ENCODE assay signal across 8 cellular contexts in the genomic region with DNA sequence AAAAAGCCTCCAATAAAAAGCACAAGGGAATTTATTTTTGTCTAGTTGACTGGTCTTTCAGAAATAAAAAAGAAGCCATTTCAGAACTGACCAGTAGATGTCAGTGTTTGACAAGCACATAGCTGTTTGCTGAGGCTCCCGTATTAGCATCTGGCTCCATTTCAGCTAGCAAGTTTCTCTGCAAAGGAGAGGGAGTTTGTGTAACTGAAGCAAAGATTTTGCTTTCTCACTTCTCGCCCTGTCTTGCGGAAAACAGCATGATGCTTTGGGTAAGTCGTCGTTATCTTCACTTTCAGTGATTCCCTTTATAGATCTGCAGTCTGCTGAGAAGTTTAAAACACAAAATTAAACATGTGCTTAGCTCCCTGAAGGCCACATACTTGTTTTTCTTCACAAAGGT.
DNase-seq lines count a peak whose midpoint lies in the region; ATAC-seq and TF ChIP-seq lines count a peak whose summit lies in the region.

No MANE protein-coding gene starts in this region.

- intact Hi-C loops in activated T-helper 1 cell treated with anti-CD3 and anti-CD28 coated beads, Interleukin-12 subunit alpha, Interleukin-12 subunit beta, Interleukin-2, Interleukin-4 antibody, amounts not matched to agents 30 ng/mL and 10 ng/mL and 1 ng/mL, durations not matched to agents 14 hours and 24 hours and 36 hours (cut with micrococcal nuclease) = loop anchor here (1.0 to 10.0 kb wide), 3 partner anchors 67 to 789 kb away; no protein-coding TSS in a partner anchor

- H3K27ac Mint-ChIP-seq in activated T-helper 1 cell treated with anti-CD3 and anti-CD28 coated beads, Interleukin-12 subunit alpha, Interleukin-12 subunit beta, Interleukin-2, Interleukin-4 antibody, amounts not matched to agents 30 ng/mL and 10 ng/mL and 1 ng/mL, durations not matched to agents 14 hours and 24 hours and 36 hours = peak overlapping the region; percentile 56
- H3K27ac Mint-ChIP-seq in glutamatergic neuron (ENCODE audit: unreplicated experiment) = no peak overlapping the region
- no peak overlapping the region for H3K27ac Mint-ChIP-seq in stimulated activated effector memory CD8-positive, alpha-beta T cell treated with anti-CD3 and anti-CD28 coated beads, Interleukin-12 subunit alpha, Interleukin-12 subunit beta, amount 100 ng/mL, for 72 hours

- H3K4me1 Mint-ChIP-seq in activated T-helper 1 cell treated with anti-CD3 and anti-CD28 coated beads, Interleukin-12 subunit alpha, Interleukin-12 subunit beta, Interleukin-2, Interleukin-4 antibody, amounts not matched to agents 30 ng/mL and 10 ng/mL and 1 ng/mL, durations not matched to agents 14 hours and 24 hours and 36 hours (ENCODE audit: low read depth) = peaks cover 21% of the 10 kb centered on the region
- H3K4me1 Mint-ChIP-seq in glutamatergic neuron (ENCODE audit: low read depth, unreplicated experiment) = no peaks in the 10 kb centered on the region
- H3K4me1 Mint-ChIP-seq in stimulated activated effector memory CD8-positive, alpha-beta T cell treated with anti-CD3 and anti-CD28 coated beads, Interleukin-12 subunit alpha, Interleukin-12 subunit beta, amount 100 ng/mL, for 72 hours = peaks cover 5% of the 10 kb centered on the region

- DNase-seq in DMS153 (lab: John Stamatoyannopoulos, UW) (peak; percentile 60), GM19238 (ENCODE audit: insufficient read length, low spot score) (peak; percentile 19), NCI-H748 (lab: John Stamatoyannopoulos, UW; ENCODE audit: unreplicated experiment) (peak; percentile 72), glutamatergic neuron (no peak), putamen (ENCODE audit: low spot score) (peak; percentile 60)
- peak; percentile 1 for DNase-seq in activated T-helper 1 cell treated with anti-CD3 and anti-CD28 coated beads, Interleukin-12 subunit alpha, Interleukin-12 subunit beta, Interleukin-2, Interleukin-4 antibody, amounts not matched to agents 30 ng/mL and 10 ng/mL and 1 ng/mL, durations not matched to agents 14 hours and 24 hours and 36 hours (ENCODE audit: low spot score)
- no peak for DNase-seq in stimulated activated effector memory CD8-positive, alpha-beta T cell treated with anti-CD3 and anti-CD28 coated beads, Interleukin-12 subunit alpha, Interleukin-12 subunit beta, amount 100 ng/mL, for 72 hours (ENCODE audit: low spot score in 2 of 2)

- H3K4me3 Mint-ChIP-seq in activated T-helper 1 cell treated with anti-CD3 and anti-CD28 coated beads, Interleukin-12 subunit alpha, Interleukin-12 subunit beta, Interleukin-2, Interleukin-4 antibody, amounts not matched to agents 30 ng/mL and 10 ng/mL and 1 ng/mL, durations not matched to agents 14 hours and 24 hours and 36 hours = peak overlapping the region; percentile 25
- no peak overlapping the region for H3K4me3 Mint-ChIP-seq in glutamatergic neuron (ENCODE audit: unreplicated experiment)
- no peak overlapping the region for H3K4me3 Mint-ChIP-seq in stimulated activated effector memory CD8-positive, alpha-beta T cell treated with anti-CD3 and anti-CD28 coated beads, Interleukin-12 subunit alpha, Interleukin-12 subunit beta, amount 100 ng/mL, for 72 hours

- H3K27me3 Mint-ChIP-seq in activated T-helper 1 cell treated with anti-CD3 and anti-CD28 coated beads, Interleukin-12 subunit alpha, Interleukin-12 subunit beta, Interleukin-2, Interleukin-4 antibody, amounts not matched to agents 30 ng/mL and 10 ng/mL and 1 ng/mL, durations not matched to agents 14 hours and 24 hours and 36 hours (ENCODE audit: insufficient read depth) = no peaks in the 10 kb centered on the region
- peaks cover 2% of the 10 kb centered on the region for H3K27me3 Mint-ChIP-seq in glutamatergic neuron (ENCODE audit: unreplicated experiment)

- ATAC-seq in HG03520 (IDR thresholded peaks at IDR 0.05; ENCODE audit: unreplicated experiment) = peak; percentile 64
- no peak for ATAC-seq in stimulated activated effector memory CD8-positive, alpha-beta T cell treated with anti-CD3 and anti-CD28 coated beads, Interleukin-12 subunit alpha, Interleukin-12 subunit beta, amount 100 ng/mL, for 72 hours

- TF ChIP-seq CTCF in glutamatergic neuron (IDR thresholded peaks at IDR 0.05; ENCODE audit: partially characterized antibody, unreplicated experiment) = peak; percentile 67

- H3K9me3 Mint-ChIP-seq in activated T-helper 1 cell treated with anti-CD3 and anti-CD28 coated beads, Interleukin-12 subunit alpha, Interleukin-12 subunit beta, Interleukin-2, Interleukin-4 antibody, amounts not matched to agents 30 ng/mL and 10 ng/mL and 1 ng/mL, durations not matched to agents 14 hours and 24 hours and 36 hours = no peaks in the 10 kb centered on the region
- H3K9me3 Mint-ChIP-seq in glutamatergic neuron (ENCODE audit: unreplicated experiment) = no peaks in the 10 kb centered on the region
- H3K9me3 Mint-ChIP-seq in stimulated activated effector memory CD8-positive, alpha-beta T cell treated with anti-CD3 and anti-CD28 coated beads, Interleukin-12 subunit alpha, Interleukin-12 subunit beta, amount 100 ng/mL, for 72 hours = no peaks in the 10 kb centered on the region

- H3K36me3 Mint-ChIP-seq in activated T-helper 1 cell treated with anti-CD3 and anti-CD28 coated beads, Interleukin-12 subunit alpha, Interleukin-12 subunit beta, Interleukin-2, Interleukin-4 antibody, amounts not matched to agents 30 ng/mL and 10 ng/mL and 1 ng/mL, durations not matched to agents 14 hours and 24 hours and 36 hours (ENCODE audit: low read depth) = no peaks in the 10 kb centered on the region
- H3K36me3 Mint-ChIP-seq in glutamatergic neuron (ENCODE audit: unreplicated experiment) = no peaks in the 10 kb centered on the region
- no peaks in the 10 kb centered on the region for H3K36me3 Mint-ChIP-seq in stimulated activated effector memory CD8-positive, alpha-beta T cell treated with anti-CD3 and anti-CD28 coated beads, Interleukin-12 subunit alpha, Interleukin-12 subunit beta, amount 100 ng/mL, for 72 hours

Comparison
In these comparisons a context has a peak if more than half of its experiments do, and no peak if none do; other contexts are left out.
1. DNase-seq: peak in DMS153 (single experiment), GM19238 (single experiment), NCI-H748 (single experiment), activated T-helper 1 cell treated with anti-CD3 and anti-CD28 coated beads, Interleukin-12 subunit alpha, Interleukin-12 subunit beta, Interleukin-2, Interleukin-4 antibody, amounts not matched to agents 30 ng/mL and 10 ng/mL and 1 ng/mL, durations not matched to agents 14 hours and 24 hours and 36 hours (single experiment) and putamen (single experiment); none in glutamatergic neuron (single experiment) and stimulated activated effector memory CD8-positive, alpha-beta T cell treated with anti-CD3 and anti-CD28 coated beads, Interleukin-12 subunit alpha, Interleukin-12 subunit beta, amount 100 ng/mL, for 72 hours (0 of 2).